8 cellular contexts compared by ENCODE assay signal in the genomic region with DNA sequence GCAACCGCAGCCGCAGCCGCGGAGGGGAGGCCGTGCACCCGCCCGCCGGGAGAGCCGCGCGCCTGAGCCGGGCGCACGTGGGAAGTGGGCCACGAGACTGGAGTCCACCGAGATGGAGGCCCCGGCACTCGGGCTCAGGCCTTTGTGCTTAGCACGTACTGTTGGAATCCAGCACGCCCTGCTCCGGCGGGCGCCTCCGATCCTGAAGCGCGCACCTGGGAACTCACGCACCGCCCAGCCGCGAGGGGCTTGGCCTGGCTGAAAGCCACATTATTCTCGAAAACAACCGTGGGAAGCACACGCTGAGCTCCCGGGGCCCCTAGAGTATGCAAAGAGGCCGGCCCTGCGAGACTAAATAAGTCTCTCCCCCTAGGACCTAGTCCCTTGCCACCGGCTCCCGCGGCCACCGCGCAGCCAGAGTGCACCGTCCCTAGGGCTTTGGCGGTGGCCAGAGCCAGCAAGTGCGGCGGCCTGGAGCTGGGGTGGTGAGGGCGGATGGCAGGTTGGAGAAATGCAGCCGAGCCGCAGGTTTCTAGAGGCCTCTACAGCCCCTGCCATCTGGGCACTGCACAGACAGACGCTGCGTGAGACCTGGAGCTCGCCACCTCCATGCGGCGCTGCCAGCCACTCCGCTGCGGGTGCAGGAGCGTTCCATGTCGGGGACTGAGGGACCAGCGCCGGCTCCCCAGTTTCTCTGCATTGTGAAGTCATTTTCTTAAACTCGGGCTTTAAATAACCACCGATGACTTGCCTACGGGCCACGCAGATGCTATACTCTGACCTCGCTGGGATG. TPM values are rescaled to one million over a fixed set of nuclear protein-coding genes. Genes with fewer than 3 reads are reported as not detected.
A peak's percentile ranks its signal among the peaks of the same experiment; 100 is the strongest.
DNase-seq lines count a peak whose midpoint lies in the region; ATAC-seq, FAIRE-seq and TF ChIP-seq lines count a peak whose summit lies in the region.

No MANE protein-coding gene starts in this region.

- H3K4me1 ChIP-seq in GM23338 (ENCODE audit: insufficient read depth) = peaks cover 11% of the 10 kb centered on the region

- H3K27ac Mint-ChIP-seq in GM23338 = peak overlapping the region; percentile 67; the same call in 1 of the 2 replicates
- no peak overlapping the region for H3K27ac Mint-ChIP-seq in nephron progenitor cell

- peaks cover 21% of the 10 kb centered on the region for H3K4me1 Mint-ChIP-seq in GM23338
- H3K4me1 Mint-ChIP-seq in nephron progenitor cell = peaks cover 10% of the 10 kb centered on the region

- H3K4me2 ChIP-seq in GM23338 = peak overlapping the region; percentile 83

- peak; percentile 76 for ATAC-seq in GM23338

- FAIRE-seq in GM12892 (lab: Jason Lieb, UNC) = no peak

- H3K9me3 Mint-ChIP-seq in GM23338 = peaks cover 18% of the 10 kb centered on the region
- H3K9me3 Mint-ChIP-seq in nephron progenitor cell = no peaks in the 10 kb centered on the region

- peaks cover 12% of the 10 kb centered on the region; the same call in 2 of the 3 replicates for H3K36me3 Mint-ChIP-seq in GM23338 (ENCODE audit: low read depth)
- no peaks in the 10 kb centered on the region for H3K36me3 Mint-ChIP-seq in nephron progenitor cell (ENCODE audit: low read depth)

- H3K27ac ChIP-seq in GM23338 (ENCODE audit: low read depth) = no peak overlapping the region

- TF ChIP-seq CTCF in GM23338 (conservative IDR thresholded peaks at IDR 0.05; ENCODE audit: low read depth in 2 of 2) (no peak), fibroblast of pulmonary artery (IDR thresholded peaks at IDR 0.05; ENCODE audit: low read length, missing control alignments) (no peak), nephron progenitor cell (IDR thresholded peaks at IDR 0.05) (no peak)

- no peaks in the 10 kb centered on the region for H3K79me2 ChIP-seq in GM23338 (replicated peaks; ENCODE audit: insufficient read depth)

- H3K4me3 Mint-ChIP-seq in GM23338 = peak overlapping the region; percentile 69
- peak overlapping the region; percentile 82 for H3K4me3 Mint-ChIP-seq in nephron progenitor cell

- peak overlapping the region; percentile 82 for H2AFZ ChIP-seq in GM23338

- H3K9me2 ChIP-seq in GM23338 (ENCODE audit: insufficient read depth) = no peaks in the 10 kb centered on the region

- H3K27me3 ChIP-seq in GM23338 (ENCODE audit: insufficient read depth) = peaks cover 21% of the 10 kb centered on the region

- peaks cover 28% of the 10 kb centered on the region for H3K27me3 Mint-ChIP-seq in GM23338 (ENCODE audit: insufficient read depth, low read depth, poor library complexity)
- H3K27me3 Mint-ChIP-seq in nephron progenitor cell (ENCODE audit: low read depth, poor library complexity) = peaks cover 53% of the 10 kb centered on the region

- no peak for TF ChIP-seq POLR2A in GM12892 (IDR thresholded peaks at IDR 0.05; ENCODE audit: low read depth, low read length)

- DNase-seq in GM12892 (ENCODE audit: insufficient read length) = peak; percentile 40
- peak; percentile 76 for DNase-seq in GM23338 (ENCODE audit: low spot score)
- peak; percentile 53 for DNase-seq in NAMALWA (ENCODE audit: low spot score)
- peak; percentile 7 for DNase-seq in activated T-cell treated with anti-CD3 and anti-CD28 coated beads for 4 hours
- DNase-seq in fibroblast of pulmonary artery (ENCODE audit: low read depth) = peak; percentile 16
- peak; percentile 63 for DNase-seq in nephron progenitor cell
- DNase-seq in superior temporal gyrus (ENCODE audit: extremely low spot score) = no peak
- DNase-seq in NCI-H2081 treated with DMSO at 0.1 percent for 48 hours (lab: John Stamatoyannopoulos, UW) = no peak

- H4K20me1 ChIP-seq in GM23338 (replicated peaks; ENCODE audit: insufficient read depth) = no peaks in the 10 kb centered on the region

- H3K4me3 ChIP-seq in GM23338 (peak overlapping the region; percentile 56), fibroblast of pulmonary artery (replicated peaks; ENCODE audit: low read depth, low read length) (peak overlapping the region; percentile 42)

- H3K36me3 ChIP-seq in GM23338 (ENCODE audit: insufficient read depth) = no peaks in the 10 kb centered on the region

- no peaks in the 10 kb centered on the region for H3F3A ChIP-seq in GM23338 (replicated peaks; ENCODE audit: low read depth)

TF ChIP-seq in GM23338, 12 proteins besides CTCF, POLR2A, EP300 and RAD21:
- 0 out of 2 replicates have a peak, but pooled peaks have one; percentile 19 for TF ChIP-seq POLR2AphosphoS5 (IDR thresholded peaks at IDR 0.05; ENCODE audit: low read depth)
- TF ChIP-seq STAT1 (IDR thresholded peaks at IDR 0.05; ENCODE audit: unreplicated experiment) = no peak
- no peak for TF ChIP-seq EZH2 (IDR thresholded peaks at IDR 0.05; ENCODE audit: low read depth, unreplicated experiment)
- no peak for TF ChIP-seq CREB1 (CRISPR knock-in tag; IDR thresholded peaks at IDR 0.05; ENCODE audit: low read depth)
- TF ChIP-seq ZNF331 (CRISPR knock-in tag; IDR thresholded peaks at IDR 0.05; ENCODE audit: low read depth) = no peak

RNA-seq across cellular contexts. Expression of a gene that starts 42.0 kb away (rescaled TPM):
- polyA plus RNA-seq in GM12892 (2012; ENCODE audit: missing spikeins) = 130 TPM
- total RNA-seq in GM23338 (2014; rRNA removed; shearing (Covaris generic)) = not detected in 2 replicates
- 0.28 and 0.29 TPM in 2 replicates for polyA plus RNA-seq in GM23338 (2016; fragmentation: Nextera tagmentation; extraction: Ambion mirVana)

Comparison
In these comparisons a context has a peak if more than half of its experiments do, and no peak if none do; other contexts are left out.
1. DNase-seq: peak in GM12892 (single experiment), GM23338 (single experiment), NAMALWA (single experiment), activated T-cell treated with anti-CD3 and anti-CD28 coated beads for 4 hours (single experiment), fibroblast of pulmonary artery (single experiment) and nephron progenitor cell (single experiment); none in superior temporal gyrus (single experiment) and NCI-H2081 treated with DMSO at 0.1 percent for 48 hours (single experiment).